ENCODE assay signal across 12 cellular contexts in the genomic region with DNA sequence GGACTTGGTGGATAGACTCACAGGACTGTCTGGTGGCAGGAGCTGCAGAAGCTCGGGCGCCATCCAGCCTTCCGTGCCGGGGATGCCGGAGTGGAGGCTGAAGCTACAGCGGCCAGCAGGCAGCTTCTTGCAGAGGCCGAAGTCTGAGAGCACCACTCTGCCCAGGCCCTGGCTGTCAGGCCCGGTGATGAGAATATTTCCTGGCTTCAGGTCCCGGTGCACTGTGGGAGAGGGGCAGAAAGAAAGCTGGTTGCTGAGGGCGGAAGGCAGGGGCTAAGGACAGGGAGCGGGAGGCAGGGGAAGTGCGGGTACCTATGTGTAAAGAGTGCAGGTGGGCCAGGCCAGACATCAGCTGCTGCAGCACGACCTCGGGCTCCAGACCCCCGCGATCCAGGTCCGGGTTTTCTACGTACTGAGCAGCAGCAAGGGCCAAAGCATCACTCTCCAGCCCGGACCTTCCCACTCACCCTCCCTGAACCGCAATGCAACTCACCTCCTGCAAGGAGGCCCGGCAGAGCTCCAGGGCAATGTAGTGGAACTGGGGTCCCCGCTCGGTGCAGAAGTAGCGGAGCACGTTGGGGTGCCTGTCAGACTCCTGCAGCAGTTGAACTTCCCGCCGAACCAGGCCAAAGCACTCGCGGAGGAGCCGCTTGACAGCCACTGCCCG. TPM values are rescaled to one million over a fixed set of nuclear protein-coding genes. Genes with fewer than 3 reads are reported as not detected.
DNase-seq lines count a peak whose midpoint lies in the region; ATAC-seq and TF ChIP-seq lines count a peak whose summit lies in the region.
"Had no signal": no experiment of that assay in that cellular context is flagged by ENCODE, and none has a peak within 500 bp of the region (broad histone marks: within the 10 kb centered on the region; RNA-seq: fewer than 3 reads in every experiment).

No MANE protein-coding gene starts in this region.

- no peaks in the 10 kb centered on the region for H3K27me3 ChIP-seq in right atrium auricular region
- H3K27me3 ChIP-seq in vagina = no peaks in the 10 kb centered on the region

- no peak for DNase-seq in Right ventricle myocardium superior
- DNase-seq in right atrium auricular region (ENCODE audit: low spot score) = no peak
- peak; percentile 67 for DNase-seq in choroid plexus epithelial cell (ENCODE audit: low read depth)
- peak; percentile 92 for DNase-seq in left kidney (ENCODE audit: low read depth, low spot score)
- DNase-seq in vagina (ENCODE audit: extremely low spot score in 2 of 2) = no peak
- DNase-seq in NCI-H2107 (lab: John Stamatoyannopoulos, UW) = no peak
- no peak for DNase-seq in stimulated activated naive CD4-positive, alpha-beta T cell treated with Interleukin-2 at 50 U/mL for 16 hours (lab: John Stamatoyannopoulos, UW)
- no peak for DNase-seq in HT-29 (ENCODE audit: low spot score)
- DNase-seq: CD4-positive, alpha-beta memory T cell had no signal

- ATAC-seq in Right ventricle myocardium superior (ENCODE audit: poor library complexity) = peak; percentile 48
- ATAC-seq: activated CD4-positive, CD25-positive, alpha-beta regulatory T cell treated with anti-CD3 and anti-CD28 coated beads, Interleukin-2, amount 50 U/mL, for 24 hours had no signal

- no peak for TF ChIP-seq POLR2A in vagina (IDR thresholded peaks at IDR 0.05)

- H3K9me3 ChIP-seq in right atrium auricular region (no peaks in the 10 kb centered on the region), vagina (no peaks in the 10 kb centered on the region)

- intact Hi-C loops in Right ventricle myocardium superior (cut with DNase I) (no loop called here), vagina (cut with DNase I) (no loop called here)

- H3K4me1 ChIP-seq in right atrium auricular region (peaks cover 0 to 6% of the 10 kb centered on the region in 2 donors), vagina (peaks cover 5% of the 10 kb centered on the region)

- H3K27ac ChIP-seq in right atrium auricular region = no peak overlapping the region
- H3K27ac ChIP-seq in vagina = no peak overlapping the region
- H3K27ac ChIP-seq: epithelial cell of prostate had no signal

- H3K4me3 ChIP-seq in right atrium auricular region = peak overlapping the region in 1 of 2 donors; percentile 40
- peak overlapping the region; percentile 55 for H3K4me3 ChIP-seq in choroid plexus epithelial cell (ENCODE audit: low read depth, low read length)
- H3K4me3 ChIP-seq in vagina = peak overlapping the region; percentile 13 to 19

- TF ChIP-seq CTCF in right atrium auricular region (IDR thresholded peaks at IDR 0.05) (no peak), choroid plexus epithelial cell (conservative IDR thresholded peaks at IDR 0.05; ENCODE audit: low read depth, low read length) (no peak), vagina (IDR thresholded peaks at IDR 0.05) (no peak)

- peaks cover 14% of the 10 kb centered on the region for H3K36me3 ChIP-seq in right atrium auricular region
- H3K36me3 ChIP-seq in vagina = peaks cover 0 to 16% of the 10 kb centered on the region in 2 donors

RNA-seq across cellular contexts. Expression of a gene that starts 16.2 kb away (rescaled TPM):
- total RNA-seq in Right ventricle myocardium superior (1.2 TPM), right atrium auricular region (1 to 10 TPM in 1 of 2 donors, under 1 TPM in 1; 0.71 to 3.3 TPM), vagina (8.1 TPM)
- total RNA-seq in HT-29 (2014; rRNA removed; shearing (Covaris generic)) = 90.6 and 99.6 TPM in 2 replicates

RNA-seq across cellular contexts. Expression of a gene that starts 18.2 kb away (rescaled TPM):
- total RNA-seq in Right ventricle myocardium superior (not detected), right atrium auricular region (not detected), vagina (not detected)
- total RNA-seq in HT-29 (2014; rRNA removed; shearing (Covaris generic)) = 24.2 and 42.9 TPM in 2 replicates
- total RNA-seq: CD4-positive, alpha-beta memory T cell; M059J had no signal

RNA-seq across cellular contexts. Expression of a gene that starts 53.6 kb away (rescaled TPM):
- total RNA-seq in Right ventricle myocardium superior (34.4 TPM), right atrium auricular region (10 to 100 TPM; 22.3 to 25.7 TPM), vagina (23.6 TPM)
- total RNA-seq in HT-29 (2014; rRNA removed; shearing (Covaris generic)) = 38.5 and 51.3 TPM in 2 replicates

RNA-seq across cellular contexts. Expression of a gene that starts 53.7 kb away (rescaled TPM):
- total RNA-seq in Right ventricle myocardium superior (4.9 TPM), right atrium auricular region (1 to 10 TPM; 4.7 TPM), vagina (10.1 TPM)
- 7.0 and 7.9 TPM in 2 replicates for total RNA-seq in HT-29 (2014; rRNA removed; shearing (Covaris generic))

RNA-seq across cellular contexts. Expression of a gene that starts 60.0 kb away (rescaled TPM):
- not detected for total RNA-seq in Right ventricle myocardium superior
- total RNA-seq in right atrium auricular region = not detected
- total RNA-seq in vagina = 2.5 TPM
- total RNA-seq in HT-29 (2014; rRNA removed; shearing (Covaris generic)) = 0.08 and 0.56 TPM in 2 replicates
- total RNA-seq: CD4-positive, alpha-beta memory T cell; M059J had no signal

Comparison
In these comparisons a context has a peak if more than half of its experiments do, and no peak if none do; other contexts are left out.
1. DNase-seq: peak in choroid plexus epithelial cell (single experiment) and left kidney (single experiment); none in Right ventricle myocardium superior (single experiment), right atrium auricular region (single experiment), vagina (0 of 2), NCI-H2107 (single experiment), stimulated activated naive CD4-positive, alpha-beta T cell treated with Interleukin-2 at 50 U/mL for 16 hours (single experiment) and HT-29 (single experiment).
2. RNA of a gene that starts 16.2 kb away (total RNA-seq): 90.6 to 99.6 TPM in HT-29; 8.1 TPM in vagina (single experiment), 0.71 to 3.3 TPM in right atrium auricular region and 1.2 TPM in Right ventricle myocardium superior (single experiment); every median in the first group is over 10 times any median in the second.
3. RNA of a gene that starts 18.2 kb away (total RNA-seq): 24.2 to 42.9 TPM in HT-29 and not detected in vagina (single experiment); not detected in Right ventricle myocardium superior (single experiment) and not detected in right atrium auricular region; every median in the first group is over 10 times any median in the second.